ENCODE assay signal across 22 cellular contexts in genomic region chr7:111958431-111958830, GRCh38.
"Had no signal": no experiment of that assay in that cellular context is flagged by ENCODE, and none has a peak within 500 bp of the region (broad histone marks: within the 10 kb centered on the region; RNA-seq: fewer than 3 reads in every experiment).

No MANE protein-coding gene starts in this region.

- H3K27me3 Mint-ChIP-seq: activated B cell treated with CpG ODN at 0.5 μM for 24 hours; activated CD8-positive, alpha-beta T cell treated with anti-CD3 and anti-CD28 coated beads for 36 hours had no signal

- H3K36me3 Mint-ChIP-seq: activated naive CD4-positive, alpha-beta T cell treated with anti-CD3 and anti-CD28 coated beads, Interleukin-2, amount 50 U/mL, for 24 hours; naive thymus-derived CD8-positive, alpha-beta T cell had no signal

- H3K4me1 Mint-ChIP-seq: activated B cell treated with CpG ODN at 0.5 μM for 24 hours; activated naive CD4-positive, alpha-beta T cell treated with anti-CD3 and anti-CD28 coated beads, Interleukin-2, amount 50 U/mL, for 24 hours; activated naive CD8-positive, alpha-beta T cell treated with anti-CD3 and anti-CD28 coated beads, Interleukin-2, amount 50 U/mL, for 24 hours; central memory CD8-positive, alpha-beta T cell; naive thymus-derived CD8-positive, alpha-beta T cell had no signal

- H3K4me3 ChIP-seq: gastroesophageal sphincter, hepatocyte, neural progenitor cell, testis, uterus had no signal

- H3K27ac Mint-ChIP-seq: activated B cell treated with CpG ODN at 0.5 μM for 24 hours; activated CD8-positive, alpha-beta T cell treated with anti-CD3 and anti-CD28 coated beads for 36 hours; activated naive CD4-positive, alpha-beta T cell treated with anti-CD3 and anti-CD28 coated beads, Interleukin-2, amount 50 U/mL, for 24 hours; activated naive CD8-positive, alpha-beta T cell treated with anti-CD3 and anti-CD28 coated beads, Interleukin-2, amount 50 U/mL, for 24 hours; activated T-helper 2 cell treated with anti-CD3 and anti-CD28 coated beads, Interferon-gamma antibody, Interleukin-2, Interleukin-4, amounts not matched to agents 10 μg/mL and 5 μg/mL and 100 μg/mL, durations not matched to agents 14 hours and 24 hours and 36 hours; naive thymus-derived CD8-positive, alpha-beta T cell; neural progenitor cell; T-helper 2 cell treated with Interferon-gamma antibody and Interleukin-4, amounts not matched to agents 5 μg/mL and 100 μg/mL, for 36 hours had no signal

- H3K4me3 Mint-ChIP-seq: activated B cell treated with CpG ODN at 0.5 μM for 24 hours; activated CD8-positive, alpha-beta T cell treated with anti-CD3 and anti-CD28 coated beads for 36 hours; activated naive CD4-positive, alpha-beta T cell treated with anti-CD3 and anti-CD28 coated beads, Interleukin-2, amount 50 U/mL, for 24 hours; activated naive CD8-positive, alpha-beta T cell treated with anti-CD3 and anti-CD28 coated beads, Interleukin-2, amount 50 U/mL, for 24 hours; activated T-cell treated with anti-CD3 and anti-CD28 coated beads, Interleukin-2, amount 50 U/mL, for 4 hours; central memory CD8-positive, alpha-beta T cell; naive thymus-derived CD8-positive, alpha-beta T cell; neural progenitor cell; T-helper 2 cell treated with Interferon-gamma antibody and Interleukin-4, amounts not matched to agents 5 μg/mL and 100 μg/mL, for 36 hours had no signal

- H3K9me3 Mint-ChIP-seq: activated B cell treated with CpG ODN at 0.5 μM for 24 hours; activated CD8-positive, alpha-beta T cell treated with anti-CD3 and anti-CD28 coated beads for 36 hours; activated naive CD4-positive, alpha-beta T cell treated with anti-CD3 and anti-CD28 coated beads, Interleukin-2, amount 50 U/mL, for 24 hours; activated naive CD8-positive, alpha-beta T cell treated with anti-CD3 and anti-CD28 coated beads, Interleukin-2, amount 50 U/mL, for 24 hours; activated T-cell treated with anti-CD3 and anti-CD28 coated beads, Interleukin-2, amount 50 U/mL, for 4 hours; activated T-helper 2 cell treated with anti-CD3 and anti-CD28 coated beads, Interferon-gamma antibody, Interleukin-2, Interleukin-4, amounts not matched to agents 10 μg/mL and 5 μg/mL and 100 μg/mL, durations not matched to agents 14 hours and 24 hours and 36 hours; central memory CD8-positive, alpha-beta T cell; neural progenitor cell; T-helper 2 cell treated with Interferon-gamma antibody and Interleukin-4, amounts not matched to agents 5 μg/mL and 100 μg/mL, for 36 hours had no signal

- DNase-seq: activated B cell treated with CpG ODN at 0.5 μM for 24 hours; activated CD4-positive, alpha-beta T cell treated with anti-CD3 and anti-CD28 coated beads, Interleukin-2, amount 50 U/mL, for 1 hour; activated CD8-positive, alpha-beta T cell treated with anti-CD3 and anti-CD28 coated beads for 36 hours; activated naive CD8-positive, alpha-beta T cell treated with anti-CD3 and anti-CD28 coated beads, Interleukin-2, amount 50 U/mL, for 24 hours; activated T-cell treated with anti-CD3 and anti-CD28 coated beads, Interleukin-2, amount 50 U/mL, for 4 hours; effector CD8-positive, alpha-beta T cell; naive thymus-derived CD8-positive, alpha-beta T cell; occipital lobe; right cardiac atrium; stimulated activated CD4-positive, alpha-beta T cell treated with anti-CD3 and anti-CD28 coated beads, Interleukin-15, amount 100 ng/mL, for 24 hours; stimulated activated CD4-positive, alpha-beta T cell treated with anti-CD3 and anti-CD28 coated beads, Interleukin-2, amount 100 ng/mL, for 24 hours; stimulated activated naive CD4-positive, alpha-beta T cell; testis; trophoblast cell; uterus had no signal

- ATAC-seq: activated CD8-positive, alpha-beta T cell treated with anti-CD3 and anti-CD28 coated beads for 36 hours; activated naive CD8-positive, alpha-beta T cell treated with anti-CD3 and anti-CD28 coated beads, Interleukin-2, amount 50 U/mL, for 24 hours; activated T-cell treated with anti-CD3 and anti-CD28 coated beads, Interleukin-2, amount 50 U/mL, for 4 hours; gastroesophageal sphincter; naive thymus-derived CD8-positive, alpha-beta T cell; right cardiac atrium had no signal
